19 cellular contexts compared by ENCODE assay signal in the genomic region with DNA sequence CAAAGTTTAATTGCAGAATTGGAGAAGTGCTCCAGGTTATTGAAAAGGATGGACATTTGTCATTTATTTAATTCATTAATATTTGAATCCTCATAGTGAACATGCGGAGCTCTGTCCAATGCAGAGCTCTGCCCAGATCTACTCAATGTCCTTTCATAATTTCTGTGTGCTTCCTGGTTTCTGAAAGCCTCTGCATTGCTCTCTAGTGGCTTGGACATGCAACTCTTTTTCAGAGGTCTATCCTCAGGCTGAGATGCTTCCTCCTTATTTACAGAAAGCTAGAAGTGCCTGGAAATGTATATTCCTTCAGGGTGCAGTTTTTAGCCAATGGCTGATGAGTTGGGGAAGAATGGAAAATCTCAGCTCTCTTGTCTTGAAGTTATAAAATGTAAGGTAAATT.
DNase-seq lines count a peak whose midpoint lies in the region; ATAC-seq and TF ChIP-seq lines count a peak whose summit lies in the region.
"Had no signal": no experiment of that assay in that cellular context is flagged by ENCODE, and none has a peak within 500 bp of the region (broad histone marks: within the 10 kb centered on the region; RNA-seq: fewer than 3 reads in every experiment).

No MANE protein-coding gene starts in this region.

- H3K27me3 ChIP-seq in SK-N-SH (ENCODE audit: insufficient read depth): no peaks in the 10 kb centered on the region
- H3K27me3 ChIP-seq: colonic mucosa, esophagus squamous epithelium, SJCRH30 had no signal

- WGBS in SK-N-SH (ENCODE audit: low lambda C conversion rate): no CpG with 5 or more reads among the region's 1 CpG

- no peak for TF ChIP-seq EP300 in SK-N-SH (IDR thresholded peaks at IDR 0.05; ENCODE audit: borderline replicate concordance in 1 of 2, low read depth in 1 of 2, low read length in 1 of 2)

- H3K9me2 ChIP-seq in SK-N-SH: no peaks in the 10 kb centered on the region

- H3K27ac ChIP-seq in SK-N-SH (ENCODE audit: low read depth in 2 of 2, low read length in 1 of 2): no peak overlapping the region
- H3K27ac ChIP-seq: colonic mucosa, esophagus squamous epithelium, SJCRH30 had no signal

- H3F3A ChIP-seq in SK-N-SH (replicated peaks; ENCODE audit: insufficient read depth): no peaks in the 10 kb centered on the region

- H3K4me3 Mint-ChIP-seq in glutamatergic neuron (ENCODE audit: unreplicated experiment): no peak overlapping the region
- no peak overlapping the region for H3K4me3 Mint-ChIP-seq in activated naive CD4-positive, alpha-beta T cell treated with anti-CD3 and anti-CD28 coated beads, Interleukin-2, amount 10 ng/mL, durations not matched to agents 7 days and 5 days
- H3K4me3 Mint-ChIP-seq: CD14-positive monocyte, memory B cell had no signal

- H3K27me3 Mint-ChIP-seq in glutamatergic neuron (ENCODE audit: unreplicated experiment): peaks cover 1% of the 10 kb centered on the region
- no peaks in the 10 kb centered on the region for H3K27me3 Mint-ChIP-seq in activated naive CD4-positive, alpha-beta T cell treated with anti-CD3 and anti-CD28 coated beads, Interleukin-2, amount 10 ng/mL, durations not matched to agents 7 days and 5 days
- H3K27me3 Mint-ChIP-seq: memory B cell had no signal

- POLR2A ChIA-PET in SK-N-SH (lab: Yijun Ruan, JAX): no interaction called here

- H3K4me1 ChIP-seq in SK-N-SH (ENCODE audit: control insufficient read depth in 1 of 2, insufficient read depth in 2 of 2, low read depth in 1 of 2, low read length in 1 of 2): no peaks in the 10 kb centered on the region
- H3K4me1 ChIP-seq: colonic mucosa, esophagus squamous epithelium, SJCRH30 had no signal

- TF ChIP-seq CTCF in SK-N-SH (IDR thresholded peaks at IDR 0.05) (peak; percentile 52), glutamatergic neuron (IDR thresholded peaks at IDR 0.05; ENCODE audit: partially characterized antibody, unreplicated experiment) (peak; percentile 9)

- ATAC-seq in HG03439 (IDR thresholded peaks at IDR 0.05; ENCODE audit: unreplicated experiment): no peak

- H3K4me3 ChIP-seq in SK-N-SH (ENCODE audit: low read depth in 2 of 2, low read length in 1 of 2): no peak overlapping the region
- H3K4me3 ChIP-seq: colonic mucosa, esophagus squamous epithelium, SJCRH30 had no signal

- no peaks in the 10 kb centered on the region for H4K20me1 ChIP-seq in SK-N-SH (ENCODE audit: insufficient read depth)

- no peaks in the 10 kb centered on the region for H3K36me3 ChIP-seq in SK-N-SH (replicated peaks in 1 of 2; ENCODE audit: control insufficient read depth in 1 of 2, insufficient read depth in 2 of 2, low read length in 1 of 2)
- H3K36me3 ChIP-seq: colonic mucosa, esophagus squamous epithelium, SJCRH30 had no signal

- H3K79me2 ChIP-seq in SK-N-SH (ENCODE audit: insufficient read depth): no peaks in the 10 kb centered on the region

- no peaks in the 10 kb centered on the region for H3K9me3 ChIP-seq in SK-N-SH
- H3K9me3 ChIP-seq: colonic mucosa, esophagus squamous epithelium, SJCRH30 had no signal

- H3K36me3 Mint-ChIP-seq in glutamatergic neuron (ENCODE audit: unreplicated experiment): no peaks in the 10 kb centered on the region
- no peaks in the 10 kb centered on the region for H3K36me3 Mint-ChIP-seq in activated naive CD4-positive, alpha-beta T cell treated with anti-CD3 and anti-CD28 coated beads, Interleukin-2, amount 10 ng/mL, durations not matched to agents 7 days and 5 days
- H3K36me3 Mint-ChIP-seq: CD14-positive monocyte, memory B cell had no signal

- H3K9ac ChIP-seq in SK-N-SH: no peak overlapping the region

- DNase-seq in DMS53 treated with DMSO at 0.1 percent for 48 hours (lab: John Stamatoyannopoulos, UW; ENCODE audit: unreplicated experiment) (peak; percentile 44), H4 (ENCODE audit: low spot score) (peak; percentile 6), SK-N-SH (peak; percentile 2), glutamatergic neuron (no peak), inferior parietal cortex (ENCODE audit: extremely low spot score) (no peak)
- DNase-seq in activated CD4-positive, alpha-beta T cell treated with anti-CD3 and anti-CD28 coated beads, Interleukin-2, amount 50 U/mL, for 48 hours: no peak
- no peak for DNase-seq in activated naive CD4-positive, alpha-beta T cell treated with anti-CD3 and anti-CD28 coated beads, Interleukin-2, amount 10 ng/mL, durations not matched to agents 7 days and 5 days
- DNase-seq: activated T-cell treated with anti-CD3 and anti-CD28 coated beads, Interleukin-2, amount 50 U/mL, for 48 hours; amniotic stem cell; colonic mucosa; esophagus squamous epithelium; NCI-H69; nucleus accumbens; SJCRH30; stimulated activated CD4-positive, alpha-beta T cell treated with anti-CD3 and anti-CD28 coated beads, Interleukin-12 subunit alpha, Interleukin-12 subunit beta, amount 100 ng/mL, for 4 hours; substantia nigra had no signal

- peak; percentile 34; the same call in 1 of the 2 replicates for TF ChIP-seq RAD21 in SK-N-SH (IDR thresholded peaks at IDR 0.05; ENCODE audit: low read length)

- H3K4me1 Mint-ChIP-seq in glutamatergic neuron (ENCODE audit: low read depth, unreplicated experiment): no peaks in the 10 kb centered on the region
- H3K4me1 Mint-ChIP-seq in activated naive CD4-positive, alpha-beta T cell treated with anti-CD3 and anti-CD28 coated beads, Interleukin-2, amount 10 ng/mL, durations not matched to agents 7 days and 5 days: no peaks in the 10 kb centered on the region
- H3K4me1 Mint-ChIP-seq: CD14-positive monocyte, memory B cell had no signal

- H3K4me2 ChIP-seq in SK-N-SH: no peak overlapping the region

- H2AFZ ChIP-seq in SK-N-SH (ENCODE audit: low read depth): no peak overlapping the region

- no peaks in the 10 kb centered on the region for H3K9me3 Mint-ChIP-seq in glutamatergic neuron (ENCODE audit: unreplicated experiment)
- H3K9me3 Mint-ChIP-seq in activated naive CD4-positive, alpha-beta T cell treated with anti-CD3 and anti-CD28 coated beads, Interleukin-2, amount 10 ng/mL, durations not matched to agents 7 days and 5 days: no peaks in the 10 kb centered on the region

- CTCF ChIA-PET in SK-N-SH (lab: Yijun Ruan, JAX): interaction anchor here (0.6 to 1.9 kb wide), 5 partner anchors 17 to 616 kb away, joined by 3 to 7 read pairs (median 3); no protein-coding TSS in a partner anchor
- CTCF ChIA-PET in activated naive CD4-positive, alpha-beta T cell treated with anti-CD3 and anti-CD28 coated beads, Interleukin-2, amount 10 ng/mL, durations not matched to agents 7 days and 5 days (lab: Charles Lee): no interaction called here

- H3K27ac Mint-ChIP-seq in glutamatergic neuron (ENCODE audit: unreplicated experiment): no peak overlapping the region
- H3K27ac Mint-ChIP-seq in activated naive CD4-positive, alpha-beta T cell treated with anti-CD3 and anti-CD28 coated beads, Interleukin-2, amount 10 ng/mL, durations not matched to agents 7 days and 5 days: no peak overlapping the region
- H3K27ac Mint-ChIP-seq: CD14-positive monocyte, memory B cell had no signal

TF ChIP-seq in SK-N-SH, 30 proteins besides CTCF, POLR2A, EP300 and RAD21:
- TF ChIP-seq SMC3 (IDR thresholded peaks at IDR 0.05; ENCODE audit: low read depth, low read length): peak; percentile 33
- TF ChIP-seq, protein P1, sequence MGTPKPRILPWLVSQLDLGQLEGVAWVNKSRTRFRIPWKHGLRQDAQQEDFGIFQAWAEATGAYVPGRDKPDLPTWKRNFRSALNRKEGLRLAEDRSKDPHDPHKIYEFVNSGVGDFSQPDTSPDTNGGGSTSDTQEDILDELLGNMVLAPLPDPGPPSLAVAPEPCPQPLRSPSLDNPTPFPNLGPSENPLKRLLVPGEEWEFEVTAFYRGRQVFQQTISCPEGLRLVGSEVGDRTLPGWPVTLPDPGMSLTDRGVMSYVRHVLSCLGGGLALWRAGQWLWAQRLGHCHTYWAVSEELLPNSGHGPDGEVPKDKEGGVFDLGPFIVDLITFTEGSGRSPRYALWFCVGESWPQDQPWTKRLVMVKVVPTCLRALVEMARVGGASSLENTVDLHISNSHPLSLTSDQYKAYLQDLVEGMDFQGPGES (IDR thresholded peaks at IDR 0.05; ENCODE audit: low read depth, low read length): no peak
TF ChIP-seq in SK-N-SH: peak in this region for 1.

Comparison
In these comparisons a context has a peak if more than half of its experiments do, and no peak if none do; other contexts are left out.
1. DNase-seq: peak in DMS53 treated with DMSO at 0.1 percent for 48 hours (single experiment), H4 (single experiment) and SK-N-SH (single experiment); none in glutamatergic neuron (single experiment), activated CD4-positive, alpha-beta T cell treated with anti-CD3 and anti-CD28 coated beads, Interleukin-2, amount 50 U/mL, for 48 hours (0 of 2), inferior parietal cortex (single experiment) and activated naive CD4-positive, alpha-beta T cell treated with anti-CD3 and anti-CD28 coated beads, Interleukin-2, amount 10 ng/mL, durations not matched to agents 7 days and 5 days (single experiment).